Comparison of ENCODE assay signal across 13 cellular contexts in the genomic region with DNA sequence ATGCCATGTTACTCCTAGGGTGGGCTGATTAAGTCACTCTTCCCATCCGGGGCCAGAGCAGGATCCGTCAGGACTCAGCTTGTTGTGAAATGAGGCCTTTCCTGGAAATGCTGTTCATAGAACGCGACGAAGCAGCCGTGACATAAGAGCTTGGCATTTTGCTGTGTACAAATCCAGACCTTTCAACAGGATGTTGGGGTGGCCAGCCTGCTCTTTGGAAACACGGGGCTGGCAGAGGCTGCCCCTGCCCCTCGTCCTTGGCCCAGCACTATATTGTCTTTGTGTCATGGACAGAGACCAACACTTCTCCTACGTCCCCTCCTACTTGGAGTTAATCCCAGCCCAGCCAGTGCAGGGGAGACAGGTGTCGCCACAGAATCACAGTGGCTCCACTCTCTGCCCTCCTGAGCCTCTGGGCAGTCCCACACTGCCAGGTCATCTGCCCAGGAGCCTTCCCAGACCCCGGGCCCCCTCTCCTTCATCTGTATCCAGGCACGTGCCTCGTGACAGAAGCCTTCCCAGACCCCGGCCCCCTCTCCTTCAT. TPM values are rescaled to one million over a fixed set of nuclear protein-coding genes. Genes with fewer than 3 reads are reported as not detected.
DNase-seq lines count a peak whose midpoint lies in the region; ATAC-seq and TF ChIP-seq lines count a peak whose summit lies in the region.
"Had no signal": no experiment of that assay in that cellular context is flagged by ENCODE, and none has a peak within 500 bp of the region (broad histone marks: within the 10 kb centered on the region; RNA-seq: fewer than 3 reads in every experiment).

No MANE protein-coding gene starts in this region.

- CTCF ChIA-PET in activated CD4-positive, alpha-beta memory T cell treated with anti-CD3 and anti-CD28 coated beads for 36 hours (lab: Charles Lee) = no interaction called here

- H3K27me3 ChIP-seq in right lobe of liver (no peaks in the 10 kb centered on the region), thyroid gland (no peaks in the 10 kb centered on the region)
- H3K27me3 ChIP-seq: suprapubic skin had no signal

- H3K4me1 Mint-ChIP-seq in type B pancreatic cell (ENCODE audit: unreplicated experiment) = peaks cover 6% of the 10 kb centered on the region
- no peaks in the 10 kb centered on the region for H3K4me1 Mint-ChIP-seq in activated CD4-positive, alpha-beta memory T cell treated with anti-CD3 and anti-CD28 coated beads for 36 hours (ENCODE audit: low read depth)

- H3K36me3 Mint-ChIP-seq in type B pancreatic cell = no peaks in the 10 kb centered on the region
- H3K36me3 Mint-ChIP-seq in activated CD4-positive, alpha-beta memory T cell treated with anti-CD3 and anti-CD28 coated beads for 36 hours = no peaks in the 10 kb centered on the region

- H3K4me3 ChIP-seq in right lobe of liver (peak overlapping the region in 2 of 3 donors; percentile 14 to 19), thyroid gland (replicated peaks in 1 of 3) (no peak overlapping the region)
- H3K4me3 ChIP-seq: SK-N-MC, suprapubic skin had no signal

- TF ChIP-seq CTCF in right lobe of liver (IDR thresholded peaks at IDR 0.05) (peak in 3 of 4 donors; percentile 16 to 40 (median 25)), thyroid gland (IDR thresholded peaks at IDR 0.05) (no peak), type B pancreatic cell (conservative IDR thresholded peaks at IDR 0.05) (no peak)

- no peaks in the 10 kb centered on the region for H3K9me3 Mint-ChIP-seq in type B pancreatic cell
- H3K9me3 Mint-ChIP-seq in activated CD4-positive, alpha-beta memory T cell treated with anti-CD3 and anti-CD28 coated beads for 36 hours = no peaks in the 10 kb centered on the region
- H3K9me3 Mint-ChIP-seq: neural crest cell had no signal

- ATAC-seq in right lobe of liver = peak; percentile 81 to 91 (median 88)

- no peak overlapping the region for H3K27ac Mint-ChIP-seq in type B pancreatic cell
- H3K27ac Mint-ChIP-seq in activated CD4-positive, alpha-beta memory T cell treated with anti-CD3 and anti-CD28 coated beads for 36 hours = no peak overlapping the region

- intact Hi-C loops in right lobe of liver (cut with DNase I) (no loop called here), thyroid gland (cut with DNase I) (no loop called here)
- intact Hi-C loops in activated CD4-positive, alpha-beta memory T cell treated with anti-CD3 and anti-CD28 coated beads for 36 hours (cut with micrococcal nuclease) = no loop called here

- peak overlapping the region; percentile 80 to 99 (median 96) for H3K27ac ChIP-seq in right lobe of liver
- H3K27ac ChIP-seq in thyroid gland = peak overlapping the region; percentile 32 to 78 (median 78)
- H3K27ac ChIP-seq: SK-N-MC, suprapubic skin had no signal

- 21% methylated on average over 11 of the region's 14 CpGs for WGBS in right lobe of liver (ENCODE audit: insufficient coverage, low coverage, low lambda C conversion rate, missing lambda C conversion rate)
- 34 to 36% methylated on average over 14 of the region's 14 CpGs for WGBS in thyroid gland, 2 donors

- POLR2A ChIA-PET in activated CD4-positive, alpha-beta memory T cell treated with anti-CD3 and anti-CD28 coated beads for 36 hours (lab: Charles Lee) = no interaction called here

- H3K9me3 ChIP-seq in right lobe of liver (no peaks in the 10 kb centered on the region), thyroid gland (no peaks in the 10 kb centered on the region)
- H3K9me3 ChIP-seq: suprapubic skin had no signal

- no peaks in the 10 kb centered on the region for H3K27me3 Mint-ChIP-seq in type B pancreatic cell
- peaks cover 14% of the 10 kb centered on the region for H3K27me3 Mint-ChIP-seq in activated CD4-positive, alpha-beta memory T cell treated with anti-CD3 and anti-CD28 coated beads for 36 hours

- no peaks in the 10 kb centered on the region for H3K36me3 ChIP-seq in right lobe of liver
- no peaks in the 10 kb centered on the region for H3K36me3 ChIP-seq in thyroid gland
- H3K36me3 ChIP-seq: suprapubic skin had no signal

- no peak overlapping the region for H3K4me3 Mint-ChIP-seq in type B pancreatic cell
- H3K4me3 Mint-ChIP-seq in activated CD4-positive, alpha-beta memory T cell treated with anti-CD3 and anti-CD28 coated beads for 36 hours = no peak overlapping the region
- H3K4me3 Mint-ChIP-seq: neural crest cell had no signal

- peak; percentile 76 for TF ChIP-seq POLR2A in right lobe of liver (IDR thresholded peaks at IDR 0.05)
- TF ChIP-seq POLR2A in thyroid gland (IDR thresholded peaks at IDR 0.05) = no peak

- DNase-seq in MV-4-11 (lab: John Stamatoyannopoulos, UW) (peak; percentile 82), dermis microvascular lymphatic vessel endothelial cell (ENCODE audit: low read depth in 2 of 2) (peak; percentile 75 to 85), right lobe of liver (peak; percentile 83 to 90 (median 88)), thyroid gland (peak; percentile 75 to 81), type B pancreatic cell (ENCODE audit: extremely low spot score, unreplicated experiment) (no peak)
- no peak for DNase-seq in NK-92 treated with Interleukin-12 subunit alpha and Interleukin-12 subunit beta, amount 100 ng/mL, for 24 hours (lab: John Stamatoyannopoulos, UW)
- no peak for DNase-seq in activated CD4-positive, alpha-beta memory T cell treated with anti-CD3 and anti-CD28 coated beads for 36 hours
- DNase-seq: activated naive CD4-positive, alpha-beta T cell treated with anti-CD3 and anti-CD28 coated beads, Interleukin-2, amount 50 U/mL, for 16 hours; NCI-H446 treated with DMSO at 0.1 percent for 48 hours; stimulated activated CD4-positive, alpha-beta T cell treated with anti-CD3 and anti-CD28 coated beads, Interleukin-4, amount 100 ng/mL, for 1 hour had no signal

- H3K4me1 ChIP-seq in right lobe of liver = peaks cover 0 to 25% (median 7%) of the 10 kb centered on the region in 4 donors
- H3K4me1 ChIP-seq in thyroid gland = peaks cover 14 to 19% of the 10 kb centered on the region in 2 donors
- H3K4me1 ChIP-seq: suprapubic skin had no signal

RNA-seq across cellular contexts. Expression of a gene that starts 18.6 kb away (rescaled TPM):
- total RNA-seq in dermis microvascular lymphatic vessel endothelial cell (78.9 and 79.6 TPM in 2 replicates), right lobe of liver (100 to 1,000 TPM; 186 to 357 (median 215) TPM), thyroid gland (100 to 1,000 TPM; 257 to 428 (median 329) TPM), type B pancreatic cell (ENCODE audit: low replicate concordance) (327 and 340 TPM in 2 replicates)
- 100 to 1,000 TPM; 192 to 196 TPM for total RNA-seq in activated CD4-positive, alpha-beta memory T cell treated with anti-CD3 and anti-CD28 coated beads for 36 hours

Comparison
In these comparisons a context has a peak if more than half of its experiments do, and no peak if none do; other contexts are left out.
1. DNase-seq: peak in MV-4-11 (single experiment), dermis microvascular lymphatic vessel endothelial cell (2 of 2), right lobe of liver (3 of 3) and thyroid gland (2 of 2); none in NK-92 treated with Interleukin-12 subunit alpha and Interleukin-12 subunit beta, amount 100 ng/mL, for 24 hours (single experiment), type B pancreatic cell (single experiment) and activated CD4-positive, alpha-beta memory T cell treated with anti-CD3 and anti-CD28 coated beads for 36 hours (single experiment).
2. H3K4me3 ChIP-seq: peak in right lobe of liver (2 of 3); none in thyroid gland (0 of 3).
3. CTCF ChIP-seq: peak in right lobe of liver (3 of 4); none in thyroid gland (0 of 6) and type B pancreatic cell (single experiment).